Comparison of ENCODE assay signal across 1 cellular context in genomic region chr1:23732363-23733224, GRCh38.
A peak's percentile ranks its signal among the peaks of the same experiment; 100 is the strongest.
TF ChIP-seq lines count a peak whose summit lies in the region.

No MANE protein-coding gene starts in this region.

TF ChIP-seq in HepG2, 621 proteins besides CTCF, POLR2A, EP300 and RAD21:
- TF ChIP-seq NFE2L2 (IDR thresholded peaks at IDR 0.05; ENCODE audit: low read length) = peak; percentile 56; the same call in 1 of the 2 replicates
- peak; percentile 59 for TF ChIP-seq ZNF460 (CRISPR knock-in tag; IDR thresholded peaks at IDR 0.05; ENCODE audit: borderline replicate concordance)
- TF ChIP-seq MAFK (conservative IDR thresholded peaks at IDR 0.05 in 1 of 2, IDR thresholded peaks at IDR 0.05 in 1 of 2; ENCODE audit: low read length in 2 of 2) = peak in 1 of 2 experiments; percentile 15; a peak in 1 of 4 replicates
- no peak for TF ChIP-seq HNRNPH1 (optimal IDR thresholded peaks at IDR 0.05; ENCODE audit: low read depth, low read length)
